34 cellular contexts compared by ENCODE assay signal in the genomic region with DNA sequence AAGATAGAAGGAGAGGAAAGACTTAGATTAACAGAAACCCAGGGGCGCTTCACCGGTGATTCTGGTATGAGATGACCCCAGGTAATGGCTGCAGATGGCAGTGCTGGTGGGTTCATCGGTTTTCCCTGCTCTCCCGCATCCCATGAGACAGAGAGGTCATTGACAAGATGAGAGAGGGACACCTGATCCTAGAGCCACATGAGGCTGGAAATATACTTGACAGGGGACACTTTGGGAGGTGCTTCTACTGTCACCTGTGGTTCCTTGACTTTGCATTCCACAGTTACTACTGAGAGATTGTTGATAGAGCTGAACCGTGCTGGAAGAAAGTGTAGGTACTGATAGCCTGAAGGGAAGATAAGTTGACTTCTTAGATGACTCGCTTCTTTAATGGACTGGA.
"Had no signal": no experiment of that assay in that cellular context is flagged by ENCODE, and none has a peak within 500 bp of the region (broad histone marks: within the 10 kb centered on the region; RNA-seq: fewer than 3 reads in every experiment).

No MANE protein-coding gene starts in this region.

- H3K9me3 ChIP-seq: MG63 had no signal

- H3K36me3 ChIP-seq: MG63 had no signal

- H3K4me2 ChIP-seq: KMS-11 had no signal

- H3K27ac ChIP-seq: KMS-11 had no signal

- H3K4me3 ChIP-seq: MG63 had no signal

- H3K27me3 ChIP-seq: MG63 had no signal

- DNase-seq: Karpas-422, Kasumi-1, MG63, MM.1S, MV-4-11, NCI-H1048, NCI-H1092, NCI-H1092 treated with DMSO at 0.1 percent for 48 hours, NCI-H1105, NCI-H1105 treated with DMSO at 0.1 percent for 48 hours, NCI-H1417, NCI-H1417 treated with DMSO at 0.1 percent for 48 hours, NCI-H1436, NCI-H1436 treated with DMSO at 0.1 percent for 48 hours, NCI-H146, NCI-H1694, NCI-H1694 treated with DMSO at 0.1 percent for 48 hours, NCI-H187, NCI-H187 treated with DMSO at 0.1 percent for 48 hours, NCI-H1930, NCI-H2029, NCI-H2029 treated with DMSO at 0.1 percent for 48 hours, NCI-H2081, NCI-H2081 treated with DMSO at 0.1 percent for 48 hours, NCI-H2107, NCI-H2171, NCI-H2171 treated with DMSO at 0.1 percent for 48 hours, NCI-H2227 treated with DMSO at 0.1 percent for 48 hours, NCI-H226, NCI-H345, NCI-H446, NCI-H446 treated with DMSO at 0.1 percent for 48 hours, NCI-H510A had no signal

- H3K9ac ChIP-seq: KMS-11 had no signal
